ENCODE assay signal across 26 cellular contexts in genomic region chr5:172756764-172757393, GRCh38.
"Had no signal": no experiment of that assay in that cellular context is flagged by ENCODE, and none has a peak within 500 bp of the region (broad histone marks: within the 10 kb centered on the region; RNA-seq: fewer than 3 reads in every experiment).

No MANE protein-coding gene starts in this region.

- H3K4me1 ChIP-seq: ascending aorta, pancreas, thyroid gland had no signal

- H3K27ac Mint-ChIP-seq: activated CD8-positive, alpha-beta T cell treated with anti-CD3 and anti-CD28 coated beads, Interleukin-2, amount 10 ng/mL, durations not matched to agents 7 days and 5 days; activated naive CD8-positive, alpha-beta T cell; natural killer cell treated with Interleukin-12 subunit alpha and Interleukin-12 subunit beta and Interleukin-15 and Interleukin-18, amount 100 ng/mL, for 72 hours; T-cell; T-helper 2 cell treated with Interferon-gamma antibody and Interleukin-4, amounts not matched to agents 5 μg/mL and 100 μg/mL, for 36 hours had no signal

- H3K36me3 ChIP-seq: adrenal gland, ascending aorta, brain microvascular endothelial cell, esophagus muscularis mucosa, gastrocnemius medialis, left ventricle myocardium inferior, neutrophil, pancreas, sigmoid colon, thyroid gland had no signal

- H3K4me1 Mint-ChIP-seq: activated CD4-positive, alpha-beta T cell treated with anti-CD3 and anti-CD28 coated beads, Interleukin-2, amount 10 ng/mL, durations not matched to agents 7 days and 5 days; T-cell had no signal

- H3K9me3 ChIP-seq: adrenal gland, gastrocnemius medialis, neutrophil, pancreas, sigmoid colon, thyroid gland had no signal

- H3K27ac ChIP-seq: gastrocnemius medialis, neutrophil, pancreas, thyroid gland, VCaP had no signal

- ATAC-seq: activated CD4-positive, CD25-positive, alpha-beta regulatory T cell treated with anti-CD3 and anti-CD28 coated beads, Interleukin-2, amount 50 U/mL, for 24 hours; activated CD8-positive, alpha-beta T cell treated with anti-CD3 and anti-CD28 coated beads, Interleukin-2, amount 10 ng/mL, durations not matched to agents 7 days and 5 days; gastrocnemius medialis; natural killer cell treated with Interleukin-12 subunit alpha and Interleukin-12 subunit beta and Interleukin-15 and Interleukin-18, amount 100 ng/mL, for 72 hours; T-cell had no signal

- DNase-seq: activated CD4-positive, alpha-beta T cell treated with anti-CD3 and anti-CD28 coated beads, Interleukin-2, amount 10 ng/mL, durations not matched to agents 7 days and 5 days; activated CD8-positive, alpha-beta T cell treated with anti-CD3 and anti-CD28 coated beads, Interleukin-2, amount 10 ng/mL, durations not matched to agents 7 days and 5 days; activated naive CD4-positive, alpha-beta T cell; activated T-cell treated with anti-CD3 and anti-CD28 coated beads, Interleukin-2, amount 50 U/mL, for 1 hour; caudate nucleus; effector memory CD4-positive, alpha-beta T cell; gastrocnemius medialis; hippocampal formation; left ventricle myocardium inferior; midbrain; pancreas; stimulated activated CD4-positive, alpha-beta T cell treated with anti-CD3 and anti-CD28 coated beads, Interleukin-4, amount 100 ng/mL, for 1 hour; stimulated activated naive CD4-positive, alpha-beta T cell treated with Interleukin-2 at 50 U/mL for 16 hours; T-cell; thyroid gland had no signal

- H3K9me3 Mint-ChIP-seq: activated CD4-positive, alpha-beta T cell treated with anti-CD3 and anti-CD28 coated beads, Interleukin-2, amount 10 ng/mL, durations not matched to agents 7 days and 5 days; natural killer cell treated with Interleukin-12 subunit alpha and Interleukin-12 subunit beta and Interleukin-15 and Interleukin-18, amount 100 ng/mL, for 72 hours; T-helper 2 cell treated with Interferon-gamma antibody and Interleukin-4, amounts not matched to agents 5 μg/mL and 100 μg/mL, for 36 hours had no signal

- H3K4me3 ChIP-seq: adrenal gland, ascending aorta, esophagus muscularis mucosa, gastrocnemius medialis, left ventricle myocardium inferior, pancreas, sigmoid colon, thyroid gland had no signal

- H3K27me3 ChIP-seq: adrenal gland, ascending aorta, brain microvascular endothelial cell, esophagus muscularis mucosa, gastrocnemius medialis, pancreas, sigmoid colon, thyroid gland had no signal

- H3K4me3 Mint-ChIP-seq: activated CD4-positive, alpha-beta T cell treated with anti-CD3 and anti-CD28 coated beads, Interleukin-2, amount 10 ng/mL, durations not matched to agents 7 days and 5 days; activated CD8-positive, alpha-beta T cell treated with anti-CD3 and anti-CD28 coated beads, Interleukin-2, amount 10 ng/mL, durations not matched to agents 7 days and 5 days; activated naive CD8-positive, alpha-beta T cell; natural killer cell treated with Interleukin-12 subunit alpha and Interleukin-12 subunit beta and Interleukin-15 and Interleukin-18, amount 100 ng/mL, for 72 hours; T-cell; T-helper 2 cell treated with Interferon-gamma antibody and Interleukin-4, amounts not matched to agents 5 μg/mL and 100 μg/mL, for 36 hours had no signal

- H3K36me3 Mint-ChIP-seq: activated naive CD8-positive, alpha-beta T cell; natural killer cell treated with Interleukin-12 subunit alpha and Interleukin-12 subunit beta and Interleukin-15 and Interleukin-18, amount 100 ng/mL, for 72 hours had no signal

- H3K27me3 Mint-ChIP-seq: activated naive CD8-positive, alpha-beta T cell; T-cell had no signal

- FAIRE-seq: pancreas had no signal
